11 cellular contexts compared by ENCODE assay signal in the genomic region with DNA sequence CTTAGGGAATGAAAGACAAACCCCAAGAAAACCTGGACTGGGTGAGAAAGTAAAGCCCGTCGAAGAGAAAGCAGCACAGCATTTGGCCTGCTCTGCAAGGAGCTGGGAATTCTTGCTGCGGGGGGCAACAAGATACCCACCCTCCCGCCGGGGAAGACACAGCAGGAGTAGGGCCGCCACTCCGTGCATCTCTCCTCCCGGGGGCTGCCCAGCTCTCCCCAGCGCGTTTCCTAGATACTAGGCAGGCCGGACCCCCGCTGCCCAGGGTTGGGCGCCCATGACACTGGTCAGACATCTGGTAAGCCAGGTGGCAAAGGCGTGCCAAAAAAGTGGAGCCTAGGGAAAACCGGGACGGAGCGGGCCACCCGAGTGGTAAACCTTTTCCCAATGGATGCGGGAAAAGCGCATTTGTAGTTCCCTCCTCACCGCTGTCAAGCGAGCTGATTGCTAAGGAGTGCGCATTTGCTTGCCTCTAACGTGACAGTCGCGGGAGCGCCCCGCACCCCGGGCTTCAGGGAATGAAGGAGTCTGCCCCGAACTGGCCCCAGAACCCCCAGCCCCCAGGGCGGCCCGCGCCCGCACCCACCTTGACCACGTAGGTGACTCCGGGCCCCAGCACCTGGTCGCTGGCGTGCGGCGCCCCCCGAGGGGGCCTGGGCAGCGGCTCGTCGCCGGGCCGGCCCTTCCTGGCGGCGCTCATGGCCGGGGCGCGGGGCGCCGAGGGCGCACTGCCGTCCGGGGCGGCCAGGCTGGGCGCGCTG. TPM values are rescaled to one million over a fixed set of nuclear protein-coding genes. Genes with fewer than 3 reads are reported as not detected.
A peak's percentile ranks its signal among the peaks of the same experiment; 100 is the strongest.
DNase-seq lines count a peak whose midpoint lies in the region; ATAC-seq and TF ChIP-seq lines count a peak whose summit lies in the region.
"Had no signal": no experiment of that assay in that cellular context is flagged by ENCODE, and none has a peak within 500 bp of the region (broad histone marks: within the 10 kb centered on the region; RNA-seq: fewer than 3 reads in every experiment).

No MANE protein-coding gene starts in this region.

- H3K9me3 ChIP-seq in lung (ENCODE audit: control insufficient read depth in 2 of 2, insufficient read depth in 1 of 2, low read length in 1 of 2) (peaks cover 0 to 2% of the 10 kb centered on the region in 2 donors), upper lobe of left lung (no peaks in the 10 kb centered on the region)

- H3K4me1 ChIP-seq in lung (ENCODE audit: control insufficient read depth in 2 of 2, insufficient read depth in 2 of 2, low read length in 2 of 2) (peaks cover 0 to 16% of the 10 kb centered on the region in 2 donors), upper lobe of left lung (peaks cover 21 to 30% (median 26%) of the 10 kb centered on the region in 4 donors)

- H3K36me3 ChIP-seq in lung (ENCODE audit: control insufficient read depth in 2 of 2, insufficient read depth in 2 of 2, low read length in 2 of 2) (no peaks in the 10 kb centered on the region), upper lobe of left lung (no peaks in the 10 kb centered on the region)

- H3K27ac Mint-ChIP-seq in activated CD4-positive, alpha-beta T cell treated with anti-CD3 and anti-CD28 coated beads for 36 hours, result no peak overlapping the region
- H3K27ac Mint-ChIP-seq: activated naive CD4-positive, alpha-beta T cell treated with anti-CD3 and anti-CD28 coated beads, Interleukin-2, amount 50 U/mL, for 24 hours; CD14-positive monocyte had no signal

- H3K27me3 ChIP-seq in dorsolateral prefrontal cortex (peaks cover 0 to 47% (median 10%) of the 10 kb centered on the region in 45 donors), lung (ENCODE audit: control insufficient read depth, insufficient read depth) (peaks cover 6% of the 10 kb centered on the region), upper lobe of left lung (peaks cover 0 to 10% (median 5%) of the 10 kb centered on the region in 4 donors)

- peak; percentile 14 for DNase-seq in activated CD4-positive, alpha-beta T cell treated with anti-CD3 and anti-CD28 coated beads for 36 hours
- no peak for DNase-seq in activated CD4-positive, alpha-beta T cell treated with anti-CD3 and anti-CD28 coated beads for 48 hours
- DNase-seq in dorsolateral prefrontal cortex (peak in 4 of 10 donors; percentile 25 to 51 (median 32)), lung (ENCODE audit: low spot score) (no peak), upper lobe of left lung (peak in 1 of 2 donors; percentile 88), NOMO-1 (lab: John Stamatoyannopoulos, UW; ENCODE audit: unreplicated experiment in 2 of 2) (no peak), SKM-1 treated with dmso at 0.1 percent for 144 hours (lab: John Stamatoyannopoulos, UW; ENCODE audit: unreplicated experiment) (no peak)
- DNase-seq: SW 1271 had no signal

- H3K4me3 Mint-ChIP-seq in activated CD4-positive, alpha-beta T cell treated with anti-CD3 and anti-CD28 coated beads for 36 hours, result no peak overlapping the region

- ATAC-seq in activated CD4-positive, alpha-beta T cell treated with anti-CD3 and anti-CD28 coated beads for 36 hours, result no peak
- ATAC-seq in lung (ENCODE audit: insufficient read depth, low FRiP score), result no peak
- ATAC-seq in upper lobe of left lung (ENCODE audit: low FRiP score in 2 of 2), result peak in 1 of 2 donors; percentile 1
- ATAC-seq in GM21825 (IDR thresholded peaks at IDR 0.05; ENCODE audit: unreplicated experiment), result no peak

- peaks cover 46% of the 10 kb centered on the region for H3K27me3 Mint-ChIP-seq in activated CD4-positive, alpha-beta T cell treated with anti-CD3 and anti-CD28 coated beads for 36 hours

- WGBS in lung, 2 donors, result 2 to 3% methylated on average over 53 to 59 of the region's 59 CpGs
- WGBS in upper lobe of left lung, 2 donors, result 1 to 6% methylated on average over 12 to 29 of the region's 59 CpGs

- peak overlapping the region in 58 of 59 donors; percentile 34 to 79 (median 63) for H3K4me3 ChIP-seq in dorsolateral prefrontal cortex
- H3K4me3 ChIP-seq in lung, result peak overlapping the region; percentile 17
- H3K4me3 ChIP-seq in upper lobe of left lung, result peak overlapping the region in 3 of 4 donors; percentile 50 to 59 (median 56)

- POLR2A ChIA-PET in activated CD4-positive, alpha-beta T cell treated with anti-CD3 and anti-CD28 coated beads for 36 hours (lab: Charles Lee), result no interaction called here

- H3K4me1 Mint-ChIP-seq in activated CD4-positive, alpha-beta T cell treated with anti-CD3 and anti-CD28 coated beads for 36 hours, result peaks cover 24% of the 10 kb centered on the region

- no peaks in the 10 kb centered on the region for H3K36me3 Mint-ChIP-seq in activated CD4-positive, alpha-beta T cell treated with anti-CD3 and anti-CD28 coated beads for 36 hours (ENCODE audit: low read depth)
- H3K36me3 Mint-ChIP-seq: activated naive CD4-positive, alpha-beta T cell treated with anti-CD3 and anti-CD28 coated beads, Interleukin-2, amount 50 U/mL, for 24 hours had no signal

- H3K9me3 Mint-ChIP-seq in activated CD4-positive, alpha-beta T cell treated with anti-CD3 and anti-CD28 coated beads for 36 hours (ENCODE audit: low read depth), result no peaks in the 10 kb centered on the region
- H3K9me3 Mint-ChIP-seq: activated naive CD4-positive, alpha-beta T cell treated with anti-CD3 and anti-CD28 coated beads, Interleukin-2, amount 50 U/mL, for 24 hours had no signal

- CTCF ChIA-PET in activated CD4-positive, alpha-beta T cell treated with anti-CD3 and anti-CD28 coated beads for 36 hours (lab: Charles Lee), result no interaction called here

- TF ChIP-seq POLR2A in upper lobe of left lung (IDR thresholded peaks at IDR 0.05), result peak in 1 of 4 donors; percentile 14

- intact Hi-C loops in activated CD4-positive, alpha-beta T cell treated with anti-CD3 and anti-CD28 coated beads for 36 hours (cut with DNase I, micrococcal nuclease), result no loop called here
- intact Hi-C loops in dorsolateral prefrontal cortex (cut with DNase I), result loop anchor here in 1 of 2 donors (5.0 kb wide), 1 partner anchor 140 kb away; no protein-coding TSS in a partner anchor

- H3K27ac ChIP-seq in dorsolateral prefrontal cortex, result peak overlapping the region in 57 of 59 donors; percentile 4 to 90 (median 78)
- peak overlapping the region in 1 of 2 donors; percentile 87 for H3K27ac ChIP-seq in lung (ENCODE audit: low read depth in 1 of 2, low read length in 1 of 2)
- H3K27ac ChIP-seq in upper lobe of left lung, result peak overlapping the region; percentile 23 to 88 (median 84)

- TF ChIP-seq EP300 in upper lobe of left lung (IDR thresholded peaks at IDR 0.05), result no peak

- no peak for TF ChIP-seq CTCF in dorsolateral prefrontal cortex (IDR thresholded peaks at IDR 0.05 in 54 of 56, conservative IDR thresholded peaks at IDR 0.05 in 2 of 56; ENCODE audit: low read depth in 1 of 56, partially characterized antibody in 56 of 56)
- no peak for TF ChIP-seq CTCF in lung (IDR thresholded peaks at IDR 0.05; ENCODE audit: control extremely low read depth, extremely low read depth)
- TF ChIP-seq CTCF in upper lobe of left lung (IDR thresholded peaks at IDR 0.05), result no peak

RNA-seq across cellular contexts. Expression of a gene that starts 1.0 kb away (rescaled TPM):
- not detected for total RNA-seq in activated CD4-positive, alpha-beta T cell treated with anti-CD3 and anti-CD28 coated beads for 36 hours
- total RNA-seq in dorsolateral prefrontal cortex (100 to 1,000 TPM in 82 of 120 experiments, 10 to 100 TPM in 38; 32.9 to 165 (median 108) TPM), lung (10 to 100 TPM in 1 of 2 donors, 1 to 10 TPM in 1; 3.8 to 19.2 TPM), upper lobe of left lung (10 to 100 TPM; 11.0 to 22.0 (median 14.0) TPM)
- polyA plus RNA-seq in lung, result 1 to 10 TPM; 1.8 to 4.2 TPM
- polyA plus RNA-seq: CD14-positive monocyte had no signal

Comparison
In these comparisons a context has a peak if more than half of its experiments do, and no peak if none do; other contexts are left out.
1. RNA of a gene that starts 1.0 kb away (total RNA-seq): 32.9 to 165 TPM in dorsolateral prefrontal cortex, 3.8 to 19.2 TPM in lung and 11.0 to 22.0 TPM in upper lobe of left lung; not detected in activated CD4-positive, alpha-beta T cell treated with anti-CD3 and anti-CD28 coated beads for 36 hours; every median in the first group is over 4 times any median in the second.
2. Peak in every context shown above with its lines, with median percentiles within 50 percentile points of each other: H3K4me3 ChIP-seq.